Comparison of ENCODE assay signal across 8 cellular contexts in genomic region chr14:21384494-21384851, GRCh38. TPM values are rescaled to one million over a fixed set of nuclear protein-coding genes. Genes with fewer than 3 reads are reported as not detected.
DNase-seq lines count a peak whose midpoint lies in the region; ATAC-seq, FAIRE-seq and TF ChIP-seq lines count a peak whose summit lies in the region.

No MANE protein-coding gene starts in this region.

- TF ChIP-seq POLR2A in vagina (IDR thresholded peaks at IDR 0.05) = no peak

- H2BK12ac ChIP-seq in mesenchymal stem cell (ENCODE audit: low read length in 2 of 2) = no peak overlapping the region

- intact Hi-C loops in ascending aorta (cut with DNase I) = loop anchor here (1.0 to 10.0 kb wide), 8 partner anchors 53 to 702 kb away; partner anchors contain the start of genes CHD8, HNRNPC, METTL17 and METTL3
- intact Hi-C loops in vagina (cut with DNase I) = no loop called here

- H3K36me3 ChIP-seq in BLaER1 (peaks cover 54% of the 10 kb centered on the region), ascending aorta (peaks cover 21 to 27% of the 10 kb centered on the region in 2 donors), mesenchymal stem cell (ENCODE audit: control insufficient read depth in 1 of 2, insufficient read depth in 2 of 2, low read depth in 1 of 2, low read length in 2 of 2) (peaks cover 23 to 34% of the 10 kb centered on the region in 2 experiments), vagina (peaks cover 0 to 22% of the 10 kb centered on the region in 2 donors)

- no peak for TF ChIP-seq CTCF in ascending aorta (IDR thresholded peaks at IDR 0.05)
- no peak for TF ChIP-seq CTCF in vagina (IDR thresholded peaks at IDR 0.05)

- peak overlapping the region in 1 of 2 experiments; percentile 50 for H3K14ac ChIP-seq in mesenchymal stem cell (ENCODE audit: low read length in 2 of 2)

- H2AK5ac ChIP-seq in mesenchymal stem cell (ENCODE audit: low read length, severe bottlenecking) = peak overlapping the region; percentile 75

- H3K9ac ChIP-seq in BLaER1 = peak overlapping the region; percentile 95
- peak overlapping the region; percentile 99 for H3K9ac ChIP-seq in mesenchymal stem cell (ENCODE audit: low read length)

- no peak overlapping the region for H2BK5ac ChIP-seq in mesenchymal stem cell (ENCODE audit: low read depth, low read length, poor library complexity, severe bottlenecking)

- WGBS in mesenchymal stem cell = 5% methylated on average over 11 of the region's 12 CpGs

- FAIRE-seq in HTR-8/SVneo (lab: Jason Lieb, UNC) = no peak

- no peaks in the 10 kb centered on the region for H3K27me3 ChIP-seq in BLaER1
- no peaks in the 10 kb centered on the region for H3K27me3 ChIP-seq in ascending aorta
- no peaks in the 10 kb centered on the region for H3K27me3 ChIP-seq in mesenchymal stem cell (ENCODE audit: control insufficient read depth in 1 of 2, insufficient read depth in 1 of 2, low read length in 2 of 2)
- no peaks in the 10 kb centered on the region for H3K27me3 ChIP-seq in vagina

- peaks cover 30% of the 10 kb centered on the region for H4K20me1 ChIP-seq in BLaER1

- DNase-seq in ascending aorta (ENCODE audit: low spot score in 2 of 2) = no peak
- no peak for DNase-seq in mesenchymal stem cell
- no peak for DNase-seq in vagina (ENCODE audit: extremely low spot score in 2 of 2)
- DNase-seq in middle frontal gyrus (ENCODE audit: extremely low spot score, low spot score) = no peak
- DNase-seq in HTR-8/SVneo (ENCODE audit: insufficient read length, low spot score) = no peak

- H2BK15ac ChIP-seq in mesenchymal stem cell (ENCODE audit: low read depth, poor library complexity, severe bottlenecking) = no peak overlapping the region

- peaks cover 9% of the 10 kb centered on the region for H3K79me1 ChIP-seq in mesenchymal stem cell (replicated peaks; ENCODE audit: low read length, poor library complexity, severe bottlenecking)

- no peak overlapping the region for H2BK120ac ChIP-seq in mesenchymal stem cell (ENCODE audit: low read depth, low read length)

- H3K4ac ChIP-seq in mesenchymal stem cell (ENCODE audit: low read depth in 1 of 2, low read length in 2 of 2) = no peak overlapping the region

- no peak overlapping the region for H4K91ac ChIP-seq in mesenchymal stem cell (ENCODE audit: low read length)

- peak overlapping the region; percentile 19 to 37 for H3K18ac ChIP-seq in mesenchymal stem cell (ENCODE audit: low read depth in 1 of 2, low read length in 2 of 2)

- ATAC-seq in GM19035 (IDR thresholded peaks at IDR 0.05; ENCODE audit: unreplicated experiment) (peak; percentile 34), HG03457 (IDR thresholded peaks at IDR 0.05; ENCODE audit: unreplicated experiment) (peak; percentile 7)

- no peak overlapping the region for H2AFZ ChIP-seq in mesenchymal stem cell (ENCODE audit: low read depth, low read length)

- peaks cover 45% of the 10 kb centered on the region for H3K4me1 ChIP-seq in BLaER1
- peaks cover 0 to 16% of the 10 kb centered on the region in 2 donors for H3K4me1 ChIP-seq in ascending aorta
- peaks cover 5% of the 10 kb centered on the region for H3K4me1 ChIP-seq in mesenchymal stem cell (ENCODE audit: control insufficient read depth, insufficient read depth, low read depth, low read length)
- peaks cover 40% of the 10 kb centered on the region for H3K4me1 ChIP-seq in vagina

- no peak overlapping the region for H3K23ac ChIP-seq in mesenchymal stem cell (ENCODE audit: low read length in 2 of 2)

- H3K9me3 ChIP-seq in BLaER1 = no peaks in the 10 kb centered on the region
- no peaks in the 10 kb centered on the region for H3K9me3 ChIP-seq in ascending aorta
- H3K9me3 ChIP-seq in mesenchymal stem cell (ENCODE audit: control insufficient read depth, low read length) = no peaks in the 10 kb centered on the region
- no peaks in the 10 kb centered on the region for H3K9me3 ChIP-seq in vagina

- H3K4me2 ChIP-seq in BLaER1 (peak overlapping the region; percentile 87), mesenchymal stem cell (ENCODE audit: low read length, poor library complexity, severe bottlenecking) (peak overlapping the region; percentile 82)

- H4K8ac ChIP-seq in mesenchymal stem cell (ENCODE audit: low read length) = peak overlapping the region; percentile 84

- peak overlapping the region; percentile 94 for H3K27ac ChIP-seq in BLaER1
- H3K27ac ChIP-seq in ascending aorta = peak overlapping the region; percentile 88 to 90
- H3K27ac ChIP-seq in mesenchymal stem cell (ENCODE audit: low read length, poor library complexity, severe bottlenecking) = peak overlapping the region; percentile 83
- peak overlapping the region; percentile 92 for H3K27ac ChIP-seq in vagina

- H3K4me3 ChIP-seq in BLaER1 (peak overlapping the region; percentile 78), ascending aorta (peak overlapping the region; percentile 63 to 79), mesenchymal stem cell (ENCODE audit: insufficient read depth in 1 of 2, low read depth in 1 of 2, low read length in 2 of 2) (peak overlapping the region; percentile 85 to 92), vagina (peak overlapping the region; percentile 79 to 92)

RNA-seq across cellular contexts. Expression of gene SUPT16H, which starts 0.7 kb away (rescaled TPM):
- total RNA-seq in ascending aorta (13.5 TPM), vagina (50.1 TPM)
- 49.3 TPM for polyA plus RNA-seq in mesenchymal stem cell (2013, experiment 1 of 2)
- polyA plus RNA-seq in mesenchymal stem cell (2013, experiment 2 of 2) = 48.4 TPM
